ENCODE assay signal across 31 cellular contexts in the genomic region with DNA sequence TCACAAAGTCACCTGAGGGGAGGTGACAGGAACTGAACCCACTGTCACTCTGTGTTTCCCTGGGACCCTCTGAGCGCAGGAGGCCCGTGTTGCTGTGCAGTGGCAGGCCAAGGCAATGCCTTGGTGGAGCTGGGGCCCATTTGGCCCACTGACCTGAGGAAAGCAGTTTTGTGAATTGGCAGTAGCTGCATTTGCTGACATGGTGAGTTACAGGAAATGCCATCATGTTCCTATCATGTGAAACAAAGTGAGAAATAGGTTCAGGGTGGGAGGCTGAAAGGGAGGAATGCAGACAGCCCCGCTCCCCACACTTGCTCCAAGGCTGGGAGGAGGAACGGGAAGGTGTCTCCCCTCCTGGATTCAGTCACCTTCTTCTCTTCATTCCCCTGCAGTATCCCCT.
DNase-seq lines count a peak whose midpoint lies in the region; ATAC-seq, FAIRE-seq and TF ChIP-seq lines count a peak whose summit lies in the region.
"Had no signal": no experiment of that assay in that cellular context is flagged by ENCODE, and none has a peak within 500 bp of the region (broad histone marks: within the 10 kb centered on the region; RNA-seq: fewer than 3 reads in every experiment).

No MANE protein-coding gene starts in this region.

- peaks cover 4 to 12% (median 8%) of the 10 kb centered on the region in 4 experiments; a peak in 4 of 8 replicates for H3K36me3 ChIP-seq in H1 (ENCODE audit: control insufficient read depth in 2 of 4, insufficient read depth in 4 of 4, low read length in 3 of 4)
- H3K36me3 ChIP-seq in prostate gland: no peaks in the 10 kb centered on the region
- H3K36me3 ChIP-seq: ovary had no signal

- no peak for TF ChIP-seq RAD21 in H1 (IDR thresholded peaks at IDR 0.05 in 1 of 2, conservative IDR thresholded peaks at IDR 0.05 in 1 of 2; ENCODE audit: low read depth in 2 of 2, low read length in 2 of 2)

- no peak for TF ChIP-seq CTCF in HFFc6 (IDR thresholded peaks at IDR 0.05)
- no peak for TF ChIP-seq CTCF in H1 (IDR thresholded peaks at IDR 0.05; ENCODE audit: control extremely low read depth in 1 of 3, insufficient read depth in 1 of 3, low read depth in 1 of 3, low read length in 3 of 3)
- no peak for TF ChIP-seq CTCF in neural crest cell (conservative IDR thresholded peaks at IDR 0.05)
- no peak for TF ChIP-seq CTCF in prostate gland (IDR thresholded peaks at IDR 0.05)

- TF ChIP-seq EP300 in H1 (IDR thresholded peaks at IDR 0.05; ENCODE audit: borderline replicate concordance in 1 of 2, low read depth in 2 of 2, low read length in 2 of 2): no peak

- no peaks in the 10 kb centered on the region for H3K9me3 Mint-ChIP-seq in HFFc6
- no peaks in the 10 kb centered on the region for H3K9me3 Mint-ChIP-seq in neural crest cell
- H3K9me3 Mint-ChIP-seq: activated T-helper 17 cell treated with anti-CD3 and anti-CD28 coated beads, Interleukin-2, amount 50 U/mL, for 72 hours; CD8-positive, alpha-beta T cell had no signal

- DNase-seq in HFFc6 (no peak), amniotic epithelial cell (ENCODE audit: low read depth) (peak; percentile 40), H1 (ENCODE audit: low read depth in 1 of 2, low spot score in 2 of 2) (no peak), neural crest cell (ENCODE audit: low read depth, low spot score) (no peak), prostate gland (ENCODE audit: low spot score) (no peak), AG08395 (ENCODE audit: low spot score) (no peak)
- DNase-seq: activated CD4-positive, alpha-beta T cell treated with anti-CD3 and anti-CD28 coated beads for 36 hours; CD8-positive, alpha-beta T cell; DMS153; dorsolateral prefrontal cortex; GDM1; hypothalamus; islet precursor cell; lower lobe of right lung; MV-4-11; NCI-H1694 treated with DMSO at 0.1 percent for 48 hours; NCI-H2171 treated with DMSO at 0.1 percent for 48 hours; NCI-H774; PC-3; right lobe of liver; stomach; T-helper 1 cell had no signal

- H3K79me1 ChIP-seq in H1 (ENCODE audit: low read depth, low read length): no peaks in the 10 kb centered on the region

- no peaks in the 10 kb centered on the region; the same call in 1 of the 2 replicates for H3K27me3 Mint-ChIP-seq in HFFc6 (ENCODE audit: insufficient read depth)
- H3K27me3 Mint-ChIP-seq in neural crest cell (ENCODE audit: low read depth): peaks cover 7% of the 10 kb centered on the region
- H3K27me3 Mint-ChIP-seq: activated CD4-positive, alpha-beta T cell treated with anti-CD3 and anti-CD28 coated beads for 36 hours; activated naive CD8-positive, alpha-beta T cell; activated T-helper 17 cell treated with anti-CD3 and anti-CD28 coated beads, Interleukin-2, amount 50 U/mL, for 72 hours had no signal

- 81% methylated on average over 4 of the region's 4 CpGs; no CpG with 5 or more reads in 1 of the 2 experiments for WGBS in H1 (ENCODE audit: extremely low coverage in 1 of 2, insufficient coverage in 1 of 2, insufficient read length in 1 of 2, insufficient replicate concordance in 2 of 2, low coverage in 1 of 2, low lambda C conversion rate in 2 of 2, missing lambda C conversion rate in 1 of 2), 2 experiments
- 75% methylated on average over 4 of the region's 4 CpGs for WGBS in prostate gland

- H3K4ac ChIP-seq in H1 (replicated peaks; ENCODE audit: insufficient read length, low read depth, low read length): no peak overlapping the region

- no peak overlapping the region for H3K4me2 ChIP-seq in H1 (ENCODE audit: insufficient read depth in 1 of 2, low read depth in 2 of 2, low read length in 2 of 2)

- H3K36me3 Mint-ChIP-seq in HFFc6 (ENCODE audit: low read depth) (peaks cover 32% of the 10 kb centered on the region), neural crest cell (ENCODE audit: low read depth) (peaks cover 19% of the 10 kb centered on the region)

- H3K9ac ChIP-seq in H1 (replicated peaks in 1 of 4; ENCODE audit: extremely low read depth in 1 of 4, low read depth in 3 of 4, low read length in 3 of 4): no peak overlapping the region

- H3K14ac ChIP-seq in H1 (ENCODE audit: insufficient read length): no peak overlapping the region

- H2BK12ac ChIP-seq in H1 (ENCODE audit: low read depth, low read length): no peak overlapping the region

- H4K91ac ChIP-seq in H1 (replicated peaks; ENCODE audit: insufficient read length, low read length): no peak overlapping the region

- POLR2A ChIA-PET in H1 (lab: Charles Lee; ENCODE audit: partially characterized antibody): no interaction called here

- H3K27me3 ChIP-seq in H1 (replicated peaks in 1 of 4; ENCODE audit: control insufficient read depth in 3 of 4, extremely low read depth in 1 of 4, insufficient read depth in 3 of 4, low read length in 3 of 4) (no peaks in the 10 kb centered on the region), prostate gland (replicated peaks; ENCODE audit: insufficient read depth) (no peaks in the 10 kb centered on the region)
- H3K27me3 ChIP-seq: dorsolateral prefrontal cortex, gastroesophageal sphincter, ovary, right lobe of liver, stomach, tibial nerve had no signal

- H3K79me2 ChIP-seq in H1 (ENCODE audit: control insufficient read depth in 1 of 2, insufficient read depth in 2 of 2, low read length in 2 of 2): no peaks in the 10 kb centered on the region

- H3K27ac ChIP-seq in H1 (ENCODE audit: low read depth, low read length) (no peak overlapping the region), prostate gland (no peak overlapping the region)
- H3K27ac ChIP-seq: dorsolateral prefrontal cortex, epithelial cell of prostate, gastroesophageal sphincter, lower lobe of right lung, right lobe of liver, stomach, tibial nerve had no signal

- no peak overlapping the region for H4K5ac ChIP-seq in H1 (ENCODE audit: insufficient read length, low read depth, low read length)

- H3K18ac ChIP-seq in H1 (ENCODE audit: extremely low read depth, low read length): no peak overlapping the region; the same call in 1 of the 2 replicates

- H4K20me1 ChIP-seq in H1 (replicated peaks in 1 of 2; ENCODE audit: control insufficient read depth in 1 of 2, insufficient read depth in 2 of 2, low read length in 2 of 2): peaks cover 0 to 4% of the 10 kb centered on the region in 2 experiments

- CTCF ChIA-PET in H1 (lab: Charles Lee; ENCODE audit: partially characterized antibody): no interaction called here

- no peak overlapping the region for H2BK15ac ChIP-seq in H1 (ENCODE audit: low read length)

- H2BK5ac ChIP-seq in H1 (ENCODE audit: low read depth, low read length): peak overlapping the region; percentile 24; the same call in 1 of the 2 replicates

- H3K4me1 Mint-ChIP-seq in HFFc6 (ENCODE audit: low read depth) (peaks cover 71% of the 10 kb centered on the region), neural crest cell (peaks cover 30% of the 10 kb centered on the region)
- H3K4me1 Mint-ChIP-seq: activated T-helper 17 cell treated with anti-CD3 and anti-CD28 coated beads, Interleukin-2, amount 50 U/mL, for 72 hours had no signal

- intact Hi-C loops in prostate gland (cut with DNase I): no loop called here

- no peaks in the 10 kb centered on the region for H3K23me2 ChIP-seq in H1 (ENCODE audit: low read depth, low read length)

- H4K8ac ChIP-seq in H1 (ENCODE audit: extremely low read depth, insufficient read depth, low read length): no peak overlapping the region

- H3K4me3 Mint-ChIP-seq in HFFc6 (no peak overlapping the region), neural crest cell (no peak overlapping the region)
- H3K4me3 Mint-ChIP-seq: activated CD4-positive, alpha-beta T cell treated with anti-CD3 and anti-CD28 coated beads for 36 hours; activated naive CD8-positive, alpha-beta T cell; activated T-helper 17 cell treated with anti-CD3 and anti-CD28 coated beads, Interleukin-2, amount 50 U/mL, for 72 hours; CD8-positive, alpha-beta T cell had no signal

- H3K23ac ChIP-seq in H1 (ENCODE audit: insufficient read length): no peak overlapping the region

- no peak for FAIRE-seq in H1 (lab: Jason Lieb, UNC)
- FAIRE-seq: K562 had no signal

- ATAC-seq in GM21360 (IDR thresholded peaks at IDR 0.05; ENCODE audit: unreplicated experiment): no peak
- ATAC-seq: activated T-helper 17 cell treated with anti-CD3 and anti-CD28 coated beads, Interleukin-2, amount 50 U/mL, for 72 hours; CD8-positive, alpha-beta T cell; gastroesophageal sphincter; HCT116; PC-3 had no signal

- no peak overlapping the region for H2BK120ac ChIP-seq in H1 (replicated peaks; ENCODE audit: low read depth, low read length)

- no peak overlapping the region for H3K56ac ChIP-seq in H1 (replicated peaks; ENCODE audit: insufficient read length, low read depth, low read length)

- TF ChIP-seq POLR2A in H1 (IDR thresholded peaks at IDR 0.05; ENCODE audit: control extremely low read depth in 1 of 2, low read depth in 2 of 2, low read length in 2 of 2) (no peak), prostate gland (IDR thresholded peaks at IDR 0.05) (no peak)

- no peaks in the 10 kb centered on the region for H3K9me3 ChIP-seq in H1 (ENCODE audit: insufficient read depth in 2 of 2, low read depth in 1 of 2, low read length in 1 of 2)
- H3K9me3 ChIP-seq in prostate gland: no peaks in the 10 kb centered on the region
- H3K9me3 ChIP-seq: gastroesophageal sphincter, lower lobe of right lung, ovary, right lobe of liver, stomach, tibial nerve had no signal

- H2AK5ac ChIP-seq in H1 (ENCODE audit: low read depth, low read length): no peak overlapping the region

- peaks cover 0 to 8% (median 0%) of the 10 kb centered on the region in 4 experiments; a peak in 2 of 7 replicates for H3K4me1 ChIP-seq in H1 (replicated peaks in 1 of 4; ENCODE audit: control insufficient read depth in 3 of 4, insufficient read depth in 4 of 4, low read length in 3 of 4)
- peaks cover 7% of the 10 kb centered on the region for H3K4me1 ChIP-seq in prostate gland (replicated peaks)
- H3K4me1 ChIP-seq: lower lobe of right lung had no signal

- H3K4me3 ChIP-seq in H1 (ENCODE audit: extremely low read depth in 1 of 4, insufficient read depth in 2 of 4, low read depth in 3 of 4, low read length in 4 of 4): no peak overlapping the region
- H3K4me3 ChIP-seq in prostate gland: no peak overlapping the region
- H3K4me3 ChIP-seq: dorsolateral prefrontal cortex, gastroesophageal sphincter, K562, lower lobe of right lung, ovary, right lobe of liver, stomach, tibial nerve had no signal

- H2BK20ac ChIP-seq in H1 (ENCODE audit: low read length): no peak overlapping the region

- H2AFZ ChIP-seq in H1 (ENCODE audit: low read length): no peak overlapping the region

- H3K27ac Mint-ChIP-seq in HFFc6: peak overlapping the region; percentile 39
- peak overlapping the region; percentile 37 for H3K27ac Mint-ChIP-seq in neural crest cell (ENCODE audit: unreplicated experiment)
- H3K27ac Mint-ChIP-seq: activated CD4-positive, alpha-beta T cell treated with anti-CD3 and anti-CD28 coated beads for 36 hours; activated naive CD8-positive, alpha-beta T cell; CD8-positive, alpha-beta T cell had no signal

TF ChIP-seq in H1, 55 proteins besides CTCF, POLR2A, EP300 and RAD21:
- no peak for TF ChIP-seq KDM1A (IDR thresholded peaks at IDR 0.05; ENCODE audit: borderline replicate concordance, low read length)
- no peak for TF ChIP-seq SAP30 (IDR thresholded peaks at IDR 0.05; ENCODE audit: insufficient read depth, insufficient replicate concordance, low read length)
- no peak for TF ChIP-seq TAF1 (IDR thresholded peaks at IDR 0.05; ENCODE audit: low read depth, low read length)
- no peak for TF ChIP-seq TEAD4 (IDR thresholded peaks at IDR 0.05; ENCODE audit: low read depth, low read length)
- TF ChIP-seq YY1 (IDR thresholded peaks at IDR 0.05; ENCODE audit: low read depth, low read length): no peak
- no peak for TF ChIP-seq SIX5 (IDR thresholded peaks at IDR 0.05; ENCODE audit: low read depth, low read length)
